Comparison of ENCODE assay signal across 9 cellular contexts in the genomic region with DNA sequence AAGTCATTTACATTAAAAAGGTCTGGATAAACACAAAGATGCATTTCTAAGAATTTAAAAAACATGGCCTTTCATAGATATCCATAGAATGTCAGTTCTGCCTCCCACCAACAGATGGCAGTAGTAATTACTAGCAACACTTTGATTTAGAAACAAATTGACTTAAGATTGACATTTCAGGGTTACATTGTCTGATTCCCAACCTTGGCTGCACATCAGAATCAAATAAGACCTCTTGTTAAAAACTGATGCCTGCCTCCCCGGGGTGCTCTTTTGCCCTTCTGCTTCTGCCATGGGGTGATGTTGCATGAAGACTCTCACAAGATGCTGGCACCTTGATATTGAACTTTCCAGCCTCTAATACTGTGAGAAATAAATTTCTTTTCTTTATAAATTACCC.
A peak's percentile ranks its signal among the peaks of the same experiment; 100 is the strongest.
DNase-seq lines count a peak whose midpoint lies in the region; ATAC-seq, FAIRE-seq and TF ChIP-seq lines count a peak whose summit lies in the region.
"Had no signal": no experiment of that assay in that cellular context is flagged by ENCODE, and none has a peak within 500 bp of the region (broad histone marks: within the 10 kb centered on the region; RNA-seq: fewer than 3 reads in every experiment).

No MANE protein-coding gene starts in this region.

- peaks cover 6% of the 10 kb centered on the region; the same call in 1 of the 2 replicates for H3K4me1 ChIP-seq in BE2C

- DNase-seq in BE2C = no peak
- peak; percentile 16 for DNase-seq in H4 (ENCODE audit: low spot score)
- DNase-seq in T-helper 17 cell = peak in 1 of 3 donors; percentile 7
- no peak for DNase-seq in activated T-cell treated with anti-CD3 and anti-CD28 coated beads, Interleukin-2, amount 50 U/mL, for 24 hours
- DNase-seq in H7 = no peak
- no peak for DNase-seq in activated CD8-positive, alpha-beta memory T cell treated with anti-CD3 and anti-CD28 coated beads, Interleukin-2, amount 50 U/mL, for 4 hours

- H3K27me3 Mint-ChIP-seq in T-helper 17 cell = no peaks in the 10 kb centered on the region
- no peaks in the 10 kb centered on the region for H3K27me3 Mint-ChIP-seq in activated T-cell treated with anti-CD3 and anti-CD28 coated beads, Interleukin-2, amount 50 U/mL, for 24 hours

- peak; percentile 58 for TF ChIP-seq CTCF in BE2C (IDR thresholded peaks at IDR 0.05; ENCODE audit: low read depth, low read length)

- no peaks in the 10 kb centered on the region for H3K36me3 Mint-ChIP-seq in T-helper 17 cell (ENCODE audit: low read depth)
- H3K36me3 Mint-ChIP-seq in activated T-cell treated with anti-CD3 and anti-CD28 coated beads, Interleukin-2, amount 50 U/mL, for 24 hours (ENCODE audit: low read depth) = no peaks in the 10 kb centered on the region

- no peaks in the 10 kb centered on the region for H3K9me3 ChIP-seq in BE2C
- H3K9me3 ChIP-seq in T-helper 17 cell (ENCODE audit: control insufficient read depth, low read length, poor library complexity, severe bottlenecking) = no peaks in the 10 kb centered on the region

- H3K9me3 Mint-ChIP-seq in activated T-cell treated with anti-CD3 and anti-CD28 coated beads, Interleukin-2, amount 50 U/mL, for 24 hours = no peaks in the 10 kb centered on the region
- H3K9me3 Mint-ChIP-seq: activated T-cell treated with anti-CD3 and anti-CD28 coated beads, Interleukin-2, amount 50 U/mL, for 72 hours had no signal

- no peak overlapping the region for H3K4me3 Mint-ChIP-seq in T-helper 17 cell
- H3K4me3 Mint-ChIP-seq in activated T-cell treated with anti-CD3 and anti-CD28 coated beads, Interleukin-2, amount 50 U/mL, for 24 hours = no peak overlapping the region
- H3K4me3 Mint-ChIP-seq: activated T-cell treated with anti-CD3 and anti-CD28 coated beads, Interleukin-2, amount 50 U/mL, for 72 hours had no signal

- H3K4me1 Mint-ChIP-seq in T-helper 17 cell = peaks cover 5% of the 10 kb centered on the region
- H3K4me1 Mint-ChIP-seq in activated T-cell treated with anti-CD3 and anti-CD28 coated beads, Interleukin-2, amount 50 U/mL, for 24 hours (ENCODE audit: low read depth) = peaks cover 8% of the 10 kb centered on the region

- H3K4me3 ChIP-seq in BE2C (ENCODE audit: low read depth, low read length) (no peak overlapping the region), H7 (ENCODE audit: insufficient read depth, low read depth, low read length) (no peak overlapping the region)

- no peak overlapping the region for H3K27ac Mint-ChIP-seq in T-helper 17 cell
- no peak overlapping the region for H3K27ac Mint-ChIP-seq in activated T-cell treated with anti-CD3 and anti-CD28 coated beads, Interleukin-2, amount 50 U/mL, for 24 hours
- H3K27ac Mint-ChIP-seq: activated T-cell treated with anti-CD3 and anti-CD28 coated beads, Interleukin-2, amount 50 U/mL, for 72 hours had no signal

- H3K27me3 ChIP-seq in BE2C (no peaks in the 10 kb centered on the region), H7 (ENCODE audit: control insufficient read depth, insufficient read depth, low read length) (no peaks in the 10 kb centered on the region)

- H3K36me3 ChIP-seq in BE2C (no peaks in the 10 kb centered on the region), H7 (replicated peaks; ENCODE audit: control insufficient read depth, insufficient read depth, low read length) (no peaks in the 10 kb centered on the region)

- ATAC-seq in T-helper 17 cell (peak; percentile 39), GM18909 (IDR thresholded peaks at IDR 0.05; ENCODE audit: poor library complexity, unreplicated experiment) (no peak)
- ATAC-seq: activated T-cell treated with anti-CD3 and anti-CD28 coated beads, Interleukin-2, amount 50 U/mL, for 72 hours had no signal

- FAIRE-seq in islet of Langerhans (lab: Jason Lieb, UNC) = peak; percentile 84
